ENCODE assay signal across 1 cellular context in the genomic region with DNA sequence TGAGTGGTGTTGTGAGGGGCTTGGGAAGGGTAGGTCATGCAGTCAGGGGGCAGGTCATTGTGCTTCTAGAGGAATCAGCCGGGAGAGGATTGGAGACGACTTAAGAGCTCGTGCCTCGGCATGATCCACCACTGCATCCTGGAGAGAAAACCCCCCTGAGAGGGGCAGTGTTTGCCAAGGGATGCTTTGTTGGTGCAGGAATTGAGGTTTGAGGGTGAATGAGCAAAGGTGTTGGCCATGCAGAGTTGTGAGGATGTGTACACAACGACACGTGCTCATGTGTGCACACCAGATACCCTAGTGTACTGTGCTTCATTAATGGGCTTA.
TF ChIP-seq lines count a peak whose summit lies in the region.

No MANE protein-coding gene starts in this region.

TF ChIP-seq in H1, 55 proteins besides CTCF, POLR2A, EP300 and RAD21 (continued from another document):
- TF ChIP-seq JUN (IDR thresholded peaks at IDR 0.05; ENCODE audit: low read depth, low read length), result no peak
- TF ChIP-seq TEAD4 (IDR thresholded peaks at IDR 0.05; ENCODE audit: low read depth, low read length), result no peak
- TF ChIP-seq MAFK (IDR thresholded peaks at IDR 0.05; ENCODE audit: low read depth, low read length), result no peak
- TF ChIP-seq ZNF274 (IDR thresholded peaks at IDR 0.05; ENCODE audit: borderline replicate concordance, extremely low read depth, low read length), result no peak
- no peak for TF ChIP-seq RFX5 (IDR thresholded peaks at IDR 0.05; ENCODE audit: borderline replicate concordance, low read depth, low read length)
- no peak for TF ChIP-seq ATF3 (IDR thresholded peaks at IDR 0.05; ENCODE audit: insufficient read depth, low read depth, low read length)
- no peak for TF ChIP-seq CHD1 (IDR thresholded peaks at IDR 0.05; ENCODE audit: low read depth, low read length)
- no peak for TF ChIP-seq TBP (IDR thresholded peaks at IDR 0.05; ENCODE audit: low read depth, low read length)
- TF ChIP-seq CTBP2 (IDR thresholded peaks at IDR 0.05; ENCODE audit: borderline replicate concordance, insufficient read depth, insufficient read length, low read length), result no peak
- TF ChIP-seq KDM4A (IDR thresholded peaks at IDR 0.05; ENCODE audit: low read depth, low read length, severe bottlenecking), result no peak
- TF ChIP-seq YY1 (IDR thresholded peaks at IDR 0.05; ENCODE audit: low read depth, low read length), result no peak
- TF ChIP-seq SP4 (IDR thresholded peaks at IDR 0.05; ENCODE audit: low read length), result no peak
